20 cellular contexts compared by ENCODE assay signal in the genomic region with DNA sequence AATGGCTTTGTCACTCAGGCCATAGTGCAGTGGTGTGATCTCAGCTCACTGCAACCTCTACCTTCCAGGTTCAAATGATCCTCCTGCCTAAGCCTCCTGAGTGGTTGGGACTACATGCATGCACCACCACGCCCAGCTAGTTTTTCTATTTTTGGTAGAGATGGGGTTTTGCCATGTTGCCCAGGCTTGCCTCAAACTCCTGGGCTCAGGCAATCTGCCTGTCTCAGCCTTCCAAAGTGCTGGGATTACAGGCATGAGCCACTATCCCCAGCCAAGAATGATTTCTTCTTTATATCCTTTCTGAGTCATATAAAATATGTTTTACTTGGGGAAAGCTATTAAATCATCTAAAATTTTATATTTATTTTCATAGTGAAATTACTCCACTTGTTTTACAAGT.
"Had no signal": no experiment of that assay in that cellular context is flagged by ENCODE, and none has a peak within 500 bp of the region (broad histone marks: within the 10 kb centered on the region; RNA-seq: fewer than 3 reads in every experiment).

No MANE protein-coding gene starts in this region.

- H3K9me3 ChIP-seq: gastroesophageal sphincter, pancreas, suprapubic skin, thyroid gland, uterus had no signal

- H3K27me3 Mint-ChIP-seq: type B pancreatic cell had no signal

- H3K4me3 ChIP-seq: gastroesophageal sphincter, pancreas, smooth muscle cell, suprapubic skin, thyroid gland, uterus had no signal

- DNase-seq: dermis blood vessel endothelial cell; erythroblast; glutamatergic neuron; islet precursor cell; occipital lobe; pancreas; right cardiac atrium; stimulated activated CD4-positive, alpha-beta T cell treated with anti-CD3 and anti-CD28 coated beads, Interleukin-2, amount 100 ng/mL, for 48 hours; stimulated activated naive CD8-positive, alpha-beta T cell treated with anti-CD3 and anti-CD28 coated beads, Interleukin-15, Interleukin-2, amounts not matched to agents 100 U/mL and 50 U/mL, for 24 hours; uterus had no signal

- H3K4me2 ChIP-seq: smooth muscle cell had no signal

- H3K27me3 ChIP-seq: gastroesophageal sphincter, pancreas, suprapubic skin, thyroid gland, uterus had no signal

- H3K27ac ChIP-seq: gastroesophageal sphincter, pancreas, suprapubic skin, thyroid gland, uterus had no signal

- H3K36me3 ChIP-seq: gastroesophageal sphincter, pancreas, suprapubic skin, thyroid gland, uterus had no signal

- H3K27ac Mint-ChIP-seq: mesothelial cell of epicardium; nephron; progenitor cell of endocrine pancreas; stimulated activated effector memory CD8-positive, alpha-beta T cell treated with anti-CD3 and anti-CD28 coated beads, Interleukin-12 subunit alpha, Interleukin-12 subunit beta, amount 100 ng/mL, for 72 hours; type B pancreatic cell had no signal

- H3K9me3 Mint-ChIP-seq: mesothelial cell of epicardium; nephron; stimulated activated effector memory CD8-positive, alpha-beta T cell treated with anti-CD3 and anti-CD28 coated beads, Interleukin-12 subunit alpha, Interleukin-12 subunit beta, amount 100 ng/mL, for 72 hours; type B pancreatic cell had no signal

- FAIRE-seq: pancreas had no signal

- H3K4me3 Mint-ChIP-seq: mesothelial cell of epicardium; nephron; stimulated activated effector memory CD8-positive, alpha-beta T cell treated with anti-CD3 and anti-CD28 coated beads, Interleukin-12 subunit alpha, Interleukin-12 subunit beta, amount 100 ng/mL, for 72 hours; type B pancreatic cell had no signal

- H3K36me3 Mint-ChIP-seq: mesothelial cell of epicardium; stimulated activated effector memory CD8-positive, alpha-beta T cell treated with anti-CD3 and anti-CD28 coated beads, Interleukin-12 subunit alpha, Interleukin-12 subunit beta, amount 100 ng/mL, for 72 hours; type B pancreatic cell had no signal

- ATAC-seq: gastroesophageal sphincter; left lobe of liver; pancreas; right cardiac atrium; stimulated activated effector memory CD8-positive, alpha-beta T cell treated with anti-CD3 and anti-CD28 coated beads, Interleukin-12 subunit alpha, Interleukin-12 subunit beta, amount 100 ng/mL, for 72 hours; stimulated activated naive CD8-positive, alpha-beta T cell treated with anti-CD3 and anti-CD28 coated beads, Interleukin-15, Interleukin-2, amounts not matched to agents 100 U/mL and 50 U/mL, for 24 hours had no signal

- H3K4me1 Mint-ChIP-seq: mesothelial cell of epicardium; nephron; stimulated activated effector memory CD8-positive, alpha-beta T cell treated with anti-CD3 and anti-CD28 coated beads, Interleukin-12 subunit alpha, Interleukin-12 subunit beta, amount 100 ng/mL, for 72 hours had no signal

- H3K4me1 ChIP-seq: gastroesophageal sphincter, pancreas, suprapubic skin, thyroid gland, uterus had no signal
